1 cellular context compared by ENCODE assay signal in genomic region chr2:177633111-177633510, GRCh38.
TF ChIP-seq lines count a peak whose summit lies in the region.

No MANE protein-coding gene starts in this region.

TF ChIP-seq in GM23338, 12 proteins besides CTCF, POLR2A, EP300 and RAD21 (continued from another document):
- TF ChIP-seq REST (IDR thresholded peaks at IDR 0.05; ENCODE audit: unreplicated experiment) (no peak), CREB1 (CRISPR knock-in tag; IDR thresholded peaks at IDR 0.05; ENCODE audit: low read depth) (no peak), EZH2 (IDR thresholded peaks at IDR 0.05; ENCODE audit: low read depth, unreplicated experiment) (no peak), ETS1 (IDR thresholded peaks at IDR 0.05) (no peak)
